1 cellular context compared by ENCODE assay signal in the genomic region with DNA sequence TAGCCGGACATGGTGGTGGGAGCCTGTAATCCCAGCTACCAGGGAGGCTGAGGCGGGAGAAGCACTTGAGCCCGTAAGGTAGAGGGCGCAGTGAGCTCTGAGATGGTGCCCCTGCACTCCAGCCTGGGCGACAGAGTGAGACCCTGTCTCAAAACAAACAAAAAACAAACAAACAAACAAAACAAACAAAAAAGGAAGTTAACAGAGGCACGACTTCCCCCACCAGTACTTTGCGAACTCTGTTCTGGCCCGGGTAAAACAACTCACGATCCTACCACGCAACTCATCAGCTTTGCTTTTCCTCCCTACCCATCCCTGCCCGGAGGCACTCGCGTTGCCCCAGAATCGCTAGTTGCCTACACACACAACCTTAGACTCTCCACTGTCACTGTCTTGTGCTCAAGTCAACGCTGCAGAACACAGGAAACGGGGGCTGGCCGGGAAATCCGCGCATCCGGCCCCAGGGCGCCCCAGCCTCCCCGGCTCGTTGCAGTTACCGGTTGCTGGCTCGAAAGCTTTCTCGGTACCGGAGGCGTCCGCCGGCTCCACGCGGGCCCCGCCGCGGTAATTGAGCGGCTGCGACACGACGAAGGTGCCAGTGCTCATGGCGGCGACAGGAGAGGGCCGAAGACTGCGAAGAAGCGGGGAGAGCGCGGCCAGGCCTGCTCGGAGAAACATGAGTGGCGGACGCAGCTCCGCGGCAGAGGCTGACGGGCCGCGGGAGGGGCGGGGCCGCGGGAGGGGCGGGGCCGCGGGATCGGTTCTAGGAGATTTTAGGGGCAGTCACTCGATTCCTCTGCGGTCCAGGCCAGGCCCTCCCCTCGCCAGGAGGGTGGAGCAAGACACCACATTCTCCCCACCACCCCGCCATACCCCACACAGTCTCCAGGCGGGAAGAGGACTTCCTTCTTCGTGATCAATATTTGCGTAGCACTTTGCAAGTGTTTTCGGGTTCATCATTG.
TF ChIP-seq lines count a peak whose summit lies in the region.

Gene ALDH9A1, minus strand, starts transcription at position 682 of the 962 bp plus-strand sequence. Its CDS starts 4 bp downstream, at position 678.

TF ChIP-seq in GM12878, 131 proteins besides CTCF, POLR2A, EP300 and RAD21 (continued from another document and continues in another):
- TF ChIP-seq, protein P1, sequence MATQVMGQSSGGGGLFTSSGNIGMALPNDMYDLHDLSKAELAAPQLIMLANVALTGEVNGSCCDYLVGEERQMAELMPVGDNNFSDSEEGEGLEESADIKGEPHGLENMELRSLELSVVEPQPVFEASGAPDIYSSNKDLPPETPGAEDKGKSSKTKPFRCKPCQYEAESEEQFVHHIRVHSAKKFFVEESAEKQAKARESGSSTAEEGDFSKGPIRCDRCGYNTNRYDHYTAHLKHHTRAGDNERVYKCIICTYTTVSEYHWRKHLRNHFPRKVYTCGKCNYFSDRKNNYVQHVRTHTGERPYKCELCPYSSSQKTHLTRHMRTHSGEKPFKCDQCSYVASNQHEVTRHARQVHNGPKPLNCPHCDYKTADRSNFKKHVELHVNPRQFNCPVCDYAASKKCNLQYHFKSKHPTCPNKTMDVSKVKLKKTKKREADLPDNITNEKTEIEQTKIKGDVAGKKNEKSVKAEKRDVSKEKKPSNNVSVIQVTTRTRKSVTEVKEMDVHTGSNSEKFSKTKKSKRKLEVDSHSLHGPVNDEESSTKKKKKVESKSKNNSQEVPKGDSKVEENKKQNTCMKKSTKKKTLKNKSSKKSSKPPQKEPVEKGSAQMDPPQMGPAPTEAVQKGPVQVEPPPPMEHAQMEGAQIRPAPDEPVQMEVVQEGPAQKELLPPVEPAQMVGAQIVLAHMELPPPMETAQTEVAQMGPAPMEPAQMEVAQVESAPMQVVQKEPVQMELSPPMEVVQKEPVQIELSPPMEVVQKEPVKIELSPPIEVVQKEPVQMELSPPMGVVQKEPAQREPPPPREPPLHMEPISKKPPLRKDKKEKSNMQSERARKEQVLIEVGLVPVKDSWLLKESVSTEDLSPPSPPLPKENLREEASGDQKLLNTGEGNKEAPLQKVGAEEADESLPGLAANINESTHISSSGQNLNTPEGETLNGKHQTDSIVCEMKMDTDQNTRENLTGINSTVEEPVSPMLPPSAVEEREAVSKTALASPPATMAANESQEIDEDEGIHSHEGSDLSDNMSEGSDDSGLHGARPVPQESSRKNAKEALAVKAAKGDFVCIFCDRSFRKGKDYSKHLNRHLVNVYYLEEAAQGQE (IDR thresholded peaks at IDR 0.05; ENCODE audit: low read depth, low read length), result 0 out of 2 replicates have a peak, but pooled peaks have one; percentile 3
- peak; percentile 33 for TF ChIP-seq CREB1 (IDR thresholded peaks at IDR 0.05; ENCODE audit: low read depth)
- TF ChIP-seq RELA (IDR thresholded peaks at IDR 0.05; ENCODE audit: borderline replicate concordance, partially characterized antibody), result peak; percentile 39
- peak; percentile 56; the same call in 1 of the 2 replicates for TF ChIP-seq LARP7 (IDR thresholded peaks at IDR 0.05)
- peak; percentile 81 for TF ChIP-seq ZBTB40 (IDR thresholded peaks at IDR 0.05; ENCODE audit: borderline replicate concordance)
- peak; percentile 81 for TF ChIP-seq YY1 (IDR thresholded peaks at IDR 0.05; ENCODE audit: low read depth, low read length)
- no peak for TF ChIP-seq CUX1 (IDR thresholded peaks at IDR 0.05; ENCODE audit: insufficient replicate concordance, low read depth, low read length)
- TF ChIP-seq MYC (IDR thresholded peaks at IDR 0.05; ENCODE audit: insufficient read depth, insufficient read length, insufficient replicate concordance, low read length, severe bottlenecking), result no peak
- TF ChIP-seq NR2F1 (conservative IDR thresholded peaks at IDR 0.05), result no peak
- TF ChIP-seq, protein P2, sequence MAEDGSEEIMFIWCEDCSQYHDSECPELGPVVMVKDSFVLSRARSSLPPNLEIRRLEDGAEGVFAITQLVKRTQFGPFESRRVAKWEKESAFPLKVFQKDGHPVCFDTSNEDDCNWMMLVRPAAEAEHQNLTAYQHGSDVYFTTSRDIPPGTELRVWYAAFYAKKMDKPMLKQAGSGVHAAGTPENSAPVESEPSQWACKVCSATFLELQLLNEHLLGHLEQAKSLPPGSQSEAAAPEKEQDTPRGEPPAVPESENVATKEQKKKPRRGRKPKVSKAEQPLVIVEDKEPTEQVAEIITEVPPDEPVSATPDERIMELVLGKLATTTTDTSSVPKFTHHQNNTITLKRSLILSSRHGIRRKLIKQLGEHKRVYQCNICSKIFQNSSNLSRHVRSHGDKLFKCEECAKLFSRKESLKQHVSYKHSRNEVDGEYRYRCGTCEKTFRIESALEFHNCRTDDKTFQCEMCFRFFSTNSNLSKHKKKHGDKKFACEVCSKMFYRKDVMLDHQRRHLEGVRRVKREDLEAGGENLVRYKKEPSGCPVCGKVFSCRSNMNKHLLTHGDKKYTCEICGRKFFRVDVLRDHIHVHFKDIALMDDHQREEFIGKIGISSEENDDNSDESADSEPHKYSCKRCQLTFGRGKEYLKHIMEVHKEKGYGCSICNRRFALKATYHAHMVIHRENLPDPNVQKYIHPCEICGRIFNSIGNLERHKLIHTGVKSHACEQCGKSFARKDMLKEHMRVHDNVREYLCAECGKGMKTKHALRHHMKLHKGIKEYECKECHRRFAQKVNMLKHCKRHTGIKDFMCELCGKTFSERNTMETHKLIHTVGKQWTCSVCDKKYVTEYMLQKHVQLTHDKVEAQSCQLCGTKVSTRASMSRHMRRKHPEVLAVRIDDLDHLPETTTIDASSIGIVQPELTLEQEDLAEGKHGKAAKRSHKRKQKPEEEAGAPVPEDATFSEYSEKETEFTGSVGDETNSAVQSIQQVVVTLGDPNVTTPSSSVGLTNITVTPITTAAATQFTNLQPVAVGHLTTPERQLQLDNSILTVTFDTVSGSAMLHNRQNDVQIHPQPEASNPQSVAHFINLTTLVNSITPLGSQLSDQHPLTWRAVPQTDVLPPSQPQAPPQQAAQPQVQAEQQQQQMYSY (CRISPR knock-in tag; IDR thresholded peaks at IDR 0.05), result no peak
- TF ChIP-seq IKZF1 (conservative IDR thresholded peaks at IDR 0.05), result peak; percentile 79
- no peak for TF ChIP-seq SPI1 (IDR thresholded peaks at IDR 0.05; ENCODE audit: borderline replicate concordance, insufficient read depth, low read depth, low read length)
- TF ChIP-seq PAX5 (IDR thresholded peaks at IDR 0.05; ENCODE audit: borderline replicate concordance, low read depth, low read length), result 0 out of 2 replicates have a peak, but pooled peaks have one; percentile 16
- TF ChIP-seq BRCA1 (IDR thresholded peaks at IDR 0.05; ENCODE audit: low read depth, low read length), result no peak
- TF ChIP-seq PAX8 (IDR thresholded peaks at IDR 0.05), result no peak
- 0 out of 2 replicates have a peak, but pooled peaks have one; percentile 60 for TF ChIP-seq RELB (IDR thresholded peaks at IDR 0.05; ENCODE audit: low read depth)
- no peak for TF ChIP-seq SIN3A (IDR thresholded peaks at IDR 0.05; ENCODE audit: low read depth, low read length)
- no peak; the same call in 1 of the 2 replicates for TF ChIP-seq FOXK2 (IDR thresholded peaks at IDR 0.05)
- no peak for TF ChIP-seq ZNF622 (IDR thresholded peaks at IDR 0.05)
- no peak for TF ChIP-seq MEF2B (IDR thresholded peaks at IDR 0.05; ENCODE audit: partially characterized antibody, poor library complexity, severe bottlenecking)
- no peak for TF ChIP-seq ZZZ3 (IDR thresholded peaks at IDR 0.05; ENCODE audit: control insufficient read depth, insufficient read length, low read depth)
- no peak for TF ChIP-seq CHD1 (IDR thresholded peaks at IDR 0.05; ENCODE audit: low read depth, low read length)
- TF ChIP-seq SMAD1 (IDR thresholded peaks at IDR 0.05; ENCODE audit: low read depth, partially characterized antibody), result no peak
- TF ChIP-seq ETV6 (conservative IDR thresholded peaks at IDR 0.05 in 1 of 2, IDR thresholded peaks at IDR 0.05 in 1 of 2; ENCODE audit: borderline replicate concordance in 1 of 2, low read depth in 1 of 2), result peak in 1 of 2 experiments; percentile 65; a peak in 2 of 4 replicates
- no peak; the same call in 1 of the 2 replicates for TF ChIP-seq MTA3 (IDR thresholded peaks at IDR 0.05; ENCODE audit: borderline replicate concordance, low read length)
- TF ChIP-seq PML (IDR thresholded peaks at IDR 0.05; ENCODE audit: low read length), result no peak; the same call in none of the 2 replicates
- TF ChIP-seq POLR2AphosphoS2 (IDR thresholded peaks at IDR 0.05; ENCODE audit: low read depth, low read length), result peak; percentile 68; the same call in 1 of the 2 replicates
- no peak for TF ChIP-seq E4F1 (IDR thresholded peaks at IDR 0.05; ENCODE audit: borderline replicate concordance, partially characterized antibody)
- TF ChIP-seq HDAC6 (IDR thresholded peaks at IDR 0.05; ENCODE audit: unreplicated experiment), result peak; percentile 60
- TF ChIP-seq NRF1 (conservative IDR thresholded peaks at IDR 0.05; ENCODE audit: low read depth, low read length), result no peak
